15 cellular contexts compared by ENCODE assay signal in the genomic region with DNA sequence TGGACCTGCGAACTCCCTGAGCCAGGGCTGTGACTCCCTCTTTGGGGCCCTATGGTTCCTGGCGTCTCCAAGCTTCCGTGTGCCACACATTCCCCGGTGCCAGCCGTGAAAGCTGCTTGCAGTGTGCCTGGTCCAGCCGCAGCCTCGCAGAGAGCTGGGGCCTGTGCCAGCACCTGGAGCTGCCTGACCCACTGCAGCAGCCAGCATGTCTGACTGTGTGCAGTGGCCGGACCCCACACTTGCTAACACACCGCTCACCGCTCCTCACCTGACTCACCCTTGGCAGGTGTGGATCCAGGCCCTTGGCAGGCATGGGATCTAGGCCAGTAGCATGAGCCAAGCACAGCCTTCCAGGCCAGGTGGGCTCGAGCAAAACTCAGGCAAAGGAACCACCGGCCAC.
"Had no signal": no experiment of that assay in that cellular context is flagged by ENCODE, and none has a peak within 500 bp of the region (broad histone marks: within the 10 kb centered on the region; RNA-seq: fewer than 3 reads in every experiment).

No MANE protein-coding gene starts in this region.

- ATAC-seq: esophagus mucosa; heart right ventricle; naive thymus-derived CD4-positive, alpha-beta T cell; stimulated activated naive CD8-positive, alpha-beta T cell treated with anti-CD3 and anti-CD28 coated beads, Interleukin-15, Interleukin-2, amounts not matched to agents 100 U/mL and 50 U/mL, for 24 hours had no signal

- DNase-seq: effector memory CD4-positive, alpha-beta T cell; heart right ventricle; hypothalamus; left ventricle myocardium inferior; mesendoderm; naive thymus-derived CD4-positive, alpha-beta T cell; nephron progenitor cell; small intestine; stimulated activated CD4-positive, alpha-beta T cell treated with anti-CD3 and anti-CD28 coated beads, Interleukin-2, amount 100 ng/mL, for 48 hours; stimulated activated naive CD8-positive, alpha-beta T cell treated with anti-CD3 and anti-CD28 coated beads, Interleukin-15, Interleukin-2, amounts not matched to agents 100 U/mL and 50 U/mL, for 24 hours; uterus had no signal

- H3K4me3 ChIP-seq: heart right ventricle, left ventricle myocardium inferior, right atrium auricular region, suprapubic skin, thyroid gland, uterus had no signal

- H3K27ac ChIP-seq: heart right ventricle, left ventricle myocardium inferior, right atrium auricular region, suprapubic skin, thyroid gland, uterus had no signal

- H3K36me3 ChIP-seq: heart right ventricle, left ventricle myocardium inferior, right atrium auricular region, suprapubic skin, thyroid gland, uterus had no signal

- H3K27me3 ChIP-seq: heart right ventricle, right atrium auricular region, suprapubic skin, thyroid gland, uterus had no signal

- H3K9me3 ChIP-seq: suprapubic skin, thyroid gland, uterus had no signal

- H3K4me1 ChIP-seq: heart right ventricle, left ventricle myocardium inferior, right atrium auricular region, suprapubic skin, thyroid gland, uterus had no signal
